Comparison of ENCODE assay signal across 8 cellular contexts in the genomic region with DNA sequence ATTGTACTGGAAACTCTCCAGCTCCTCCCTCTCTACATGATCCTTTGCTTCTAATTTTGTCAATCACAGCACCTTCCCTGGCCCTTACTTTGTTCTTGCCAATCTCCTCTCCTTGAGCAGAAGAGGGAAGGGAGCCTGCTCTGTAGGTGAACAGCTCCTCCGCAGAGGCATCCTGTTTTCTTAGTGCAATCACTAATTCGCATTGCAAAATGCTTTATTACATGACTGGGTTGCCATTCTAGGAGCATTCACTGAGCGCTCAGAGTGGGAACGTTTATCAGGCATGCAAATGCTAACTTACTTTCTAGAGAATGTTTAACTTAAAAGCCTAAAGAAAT. TPM values are rescaled to one million over a fixed set of nuclear protein-coding genes. Genes with fewer than 3 reads are reported as not detected.
A peak's percentile ranks its signal among the peaks of the same experiment; 100 is the strongest.
DNase-seq lines count a peak whose midpoint lies in the region; ATAC-seq and TF ChIP-seq lines count a peak whose summit lies in the region.

No MANE protein-coding gene starts in this region.

- no peaks in the 10 kb centered on the region for H3K27me3 ChIP-seq in A673 (replicated peaks; ENCODE audit: insufficient read depth, low read depth, low read length, poor library complexity)
- H3K27me3 ChIP-seq in WERI-Rb-1 (ENCODE audit: insufficient read depth, low read depth, severe bottlenecking) = no peaks in the 10 kb centered on the region
- peaks cover 22% of the 10 kb centered on the region for H3K27me3 ChIP-seq in iPS-20b (ENCODE audit: insufficient read depth, low read length)
- no peaks in the 10 kb centered on the region for H3K27me3 ChIP-seq in testis

- H3K4me1 ChIP-seq in A673 (ENCODE audit: insufficient read depth, low read length, poor library complexity, severe bottlenecking) (peaks cover 24% of the 10 kb centered on the region), iPS-20b (ENCODE audit: insufficient read depth, low read length) (peaks cover 9% of the 10 kb centered on the region; the same call in 1 of the 2 replicates), testis (peaks cover 18% of the 10 kb centered on the region)

- BruUV-seq in A673 (replicated peaks; lab: Mats Ljungman, UMichigan) = no TSS peak

- POLR2A ChIA-PET in A673 (lab: Charles Lee; ENCODE audit: low non-redundant PET) = interaction anchor here (0.9 to 1.2 kb wide), 2 partner anchors 205 to 328 kb away, joined by 3 to 7 read pairs; no protein-coding TSS in a partner anchor

- TF ChIP-seq POLR2A in testis (IDR thresholded peaks at IDR 0.05) = no peak

- peak overlapping the region; percentile 71; the same call in 1 of the 2 replicates for H3K9ac ChIP-seq in iPS-20b (ENCODE audit: low read depth, low read length)

- peaks cover 36% of the 10 kb centered on the region for H3K36me3 ChIP-seq in A673 (ENCODE audit: insufficient read depth, low read length, poor library complexity, severe bottlenecking)
- peaks cover 10% of the 10 kb centered on the region; the same call in 1 of the 2 replicates for H3K36me3 ChIP-seq in WERI-Rb-1
- no peaks in the 10 kb centered on the region for H3K36me3 ChIP-seq in iPS-20b (ENCODE audit: insufficient read depth, low read depth, low read length)
- H3K36me3 ChIP-seq in testis (ENCODE audit: low read depth, missing control alignments) = no peaks in the 10 kb centered on the region

- H3K9me3 ChIP-seq in A673 (ENCODE audit: low read depth, low read length, poor library complexity, severe bottlenecking) (no peaks in the 10 kb centered on the region), WERI-Rb-1 (ENCODE audit: severe bottlenecking) (no peaks in the 10 kb centered on the region), iPS-20b (ENCODE audit: insufficient read depth, low read depth, low read length) (no peaks in the 10 kb centered on the region), testis (no peaks in the 10 kb centered on the region)

- H3K27ac ChIP-seq in A673 (ENCODE audit: low read depth, low read length, poor library complexity, severe bottlenecking) (peak overlapping the region; percentile 96), WERI-Rb-1 (no peak overlapping the region), iPS-20b (ENCODE audit: low read length) (no peak overlapping the region), testis (peak overlapping the region in 1 of 2 donors; percentile 96)

- intact Hi-C loops in A673 (cut with micrococcal nuclease; ENCODE audit: unreplicated experiment) (loop anchor here (1.0 to 10.0 kb wide), 5 partner anchors 185 to 628 kb away; no protein-coding TSS in a partner anchor), testis (cut with DNase I; ENCODE audit: low total_unique reads) (loop anchor here (5.0 kb wide), 1 partner anchor 325 kb away; no protein-coding TSS in a partner anchor)

- TF ChIP-seq CTCF in A673 (conservative IDR thresholded peaks at IDR 0.05; ENCODE audit: low read depth, low read length) (no peak), WERI-Rb-1 (IDR thresholded peaks at IDR 0.05; ENCODE audit: low read depth, low read length) (no peak), testis (IDR thresholded peaks at IDR 0.05) (no peak)

- DNase-seq in A673 (ENCODE audit: low spot score) (no peak), WERI-Rb-1 (no peak), testis (no peak), epidermal melanocyte (ENCODE audit: insufficient read length, low spot score) (no peak)
- no peak for DNase-seq in activated CD8-positive, alpha-beta memory T cell treated with anti-CD3 and anti-CD28 coated beads, Interleukin-2, amount 50 U/mL, for 4 hours

- CTCF ChIA-PET in A673 (lab: Charles Lee) = interaction anchor here (0.6 to 3.8 kb wide), 13 partner anchors 11 to 642 kb away, joined by 3 to 29 read pairs (median 3); a partner anchor contains a TSS

- ATAC-seq in GM21447 (IDR thresholded peaks at IDR 0.05; ENCODE audit: unreplicated experiment) = peak; percentile 14
- ATAC-seq in GM19463 (IDR thresholded peaks at IDR 0.05; ENCODE audit: unreplicated experiment) = no peak

- peak overlapping the region; percentile 71 for H3K4me3 ChIP-seq in A673 (ENCODE audit: low read depth, low read length, poor library complexity, severe bottlenecking)
- H3K4me3 ChIP-seq in WERI-Rb-1 (ENCODE audit: low read depth, low read length) = peak overlapping the region; percentile 50
- H3K4me3 ChIP-seq in iPS-20b (ENCODE audit: low read length) = peak overlapping the region; percentile 78
- H3K4me3 ChIP-seq in testis = peak overlapping the region; percentile 96 to 98

- WGBS in testis, 2 donors = 0 to 5% methylated on average over 4 of the region's 4 CpGs

RNA-seq across cellular contexts. Expression of a gene that starts 0.4 kb away (rescaled TPM):
- total RNA-seq in A673 (2021) (140 and 143 TPM in 2 replicates), testis (10 to 100 TPM; 71.9 to 99.7 TPM)
- 17.5 TPM for polyA plus RNA-seq in testis (ENCODE audit: insufficient read depth, low read depth, low replicate concordance)
